Comparison of ENCODE assay signal across 1 cellular context in genomic region chr1:225685476-225686176, GRCh38.
TF ChIP-seq lines count a peak whose summit lies in the region.

No MANE protein-coding gene starts in this region.

TF ChIP-seq in IMR-90, 13 proteins besides CTCF, POLR2A, EP300 and RAD21:
- no peak for TF ChIP-seq MAFK (IDR thresholded peaks at IDR 0.05; ENCODE audit: low read depth, low read length)
- TF ChIP-seq ELK1 (IDR thresholded peaks at IDR 0.05; ENCODE audit: borderline replicate concordance, low read depth, low read length): no peak
- TF ChIP-seq MAZ (IDR thresholded peaks at IDR 0.05; ENCODE audit: borderline replicate concordance, low read depth, low read length): no peak
- no peak for TF ChIP-seq USF2 (IDR thresholded peaks at IDR 0.05; ENCODE audit: low read depth, low read length)
- no peak for TF ChIP-seq RCOR1 (IDR thresholded peaks at IDR 0.05; ENCODE audit: insufficient replicate concordance, low read length)
- TF ChIP-seq CHD1 (IDR thresholded peaks at IDR 0.05; ENCODE audit: low read depth, low read length): no peak
